19 cellular contexts compared by ENCODE assay signal in genomic region chr6:3373597-3374203, GRCh38.
DNase-seq lines count a peak whose midpoint lies in the region; ATAC-seq, FAIRE-seq and TF ChIP-seq lines count a peak whose summit lies in the region.
"Had no signal": no experiment of that assay in that cellular context is flagged by ENCODE, and none has a peak within 500 bp of the region (broad histone marks: within the 10 kb centered on the region; RNA-seq: fewer than 3 reads in every experiment).

No MANE protein-coding gene starts in this region.

- no peak; a peak in 1 of 4 replicates for TF ChIP-seq POLR2A in HepG2 (IDR thresholded peaks at IDR 0.05; ENCODE audit: insufficient read depth in 1 of 2, low read depth in 2 of 2, low read length in 2 of 2)

- TF ChIP-seq EP300 in HepG2 (IDR thresholded peaks at IDR 0.05; ENCODE audit: low read depth in 2 of 2, low read length in 2 of 2) = no peak
- no peak for TF ChIP-seq EP300 in HepG2 (CRISPR knock-in tag; IDR thresholded peaks at IDR 0.05; ENCODE audit: borderline replicate concordance)

- TF ChIP-seq CTCF in CD4-positive, alpha-beta T cell (IDR thresholded peaks at IDR 0.05) = no peak
- no peak for TF ChIP-seq CTCF in WTC11 (IDR thresholded peaks at IDR 0.05)
- no peak for TF ChIP-seq CTCF in HepG2 (CRISPR knock-in tag; IDR thresholded peaks at IDR 0.05)

- ATAC-seq in CD4-positive, alpha-beta T cell (ENCODE audit: poor library complexity) = no peak
- no peak for ATAC-seq in WTC11
- peak; percentile 5; the same call in 1 of the 3 replicates for ATAC-seq in HepG2
- ATAC-seq in GM19452 (IDR thresholded peaks at IDR 0.05; ENCODE audit: unreplicated experiment) = no peak
- no peak for ATAC-seq in HG02852 (IDR thresholded peaks at IDR 0.05; ENCODE audit: unreplicated experiment)
- ATAC-seq: Right ventricle myocardium inferior had no signal

- no peak overlapping the region for H2AFZ ChIP-seq in HepG2 (ENCODE audit: low read length)
- H2AFZ ChIP-seq: GM23248, PC-9 had no signal

- H3K27me3 Mint-ChIP-seq in CD4-positive, alpha-beta T cell = no peaks in the 10 kb centered on the region
- no peaks in the 10 kb centered on the region for H3K27me3 Mint-ChIP-seq in WTC11 (ENCODE audit: low read depth)

- POLR2A ChIA-PET in CD4-positive, alpha-beta T cell (lab: Charles Lee) = no interaction called here
- POLR2A ChIA-PET in WTC11 (lab: Charles Lee) = no interaction called here
- POLR2A ChIA-PET in HepG2 (lab: Yijun Ruan, JAX) = interaction anchor here (0.9 to 5.0 kb wide), 9 partner anchors 8 to 83 kb away, joined by 3 to 45 read pairs (median 4); partner anchors contain the start of gene SLC22A23

- H3K27ac Mint-ChIP-seq in CD4-positive, alpha-beta T cell = peak overlapping the region; percentile 45
- H3K27ac Mint-ChIP-seq in WTC11 = 0 out of 2 replicates have a peak overlapping the region, but pooled peaks have one; percentile 9

- H4K20me1 ChIP-seq in HepG2 (ENCODE audit: insufficient read depth, low read length) = no peaks in the 10 kb centered on the region

- H3K27me3 ChIP-seq in CD4-positive, alpha-beta T cell (ENCODE audit: control insufficient read depth, insufficient read depth, low read length) = no peaks in the 10 kb centered on the region
- no peaks in the 10 kb centered on the region for H3K27me3 ChIP-seq in HepG2 (ENCODE audit: control insufficient read depth in 1 of 2, insufficient read depth in 2 of 2, low read length in 2 of 2)

- H3K4me1 Mint-ChIP-seq in CD4-positive, alpha-beta T cell (ENCODE audit: low read depth) = peaks cover 49% of the 10 kb centered on the region
- H3K4me1 Mint-ChIP-seq in WTC11 = peaks cover 50% of the 10 kb centered on the region

- in situ Hi-C loops in HepG2 (cut with HindIII; ENCODE audit: extremely low pct_ligation_motif_present, low pct_unique_long_range_greater_than_20kb) = no loop called here

- no TSS peak for BruUV-seq in HepG2 (replicated peaks; lab: Mats Ljungman, UMichigan)

- H3K4me2 ChIP-seq in HepG2 (ENCODE audit: low read depth, low read length) = peak overlapping the region; percentile 57
- H3K4me2 ChIP-seq: PC-9 had no signal

- H3K36me3 ChIP-seq in HepG2 (replicated peaks in 1 of 2; ENCODE audit: control insufficient read depth in 1 of 2, insufficient read depth in 2 of 2, low read length in 2 of 2) = peaks cover 1 to 3% of the 10 kb centered on the region in 2 experiments; a peak in 2 of 5 replicates
- H3K36me3 ChIP-seq: BE2C had no signal

- H3K9me3 Mint-ChIP-seq in CD4-positive, alpha-beta T cell = no peaks in the 10 kb centered on the region
- H3K9me3 Mint-ChIP-seq in WTC11 = no peaks in the 10 kb centered on the region

- peak overlapping the region; percentile 46; the same call in 1 of the 2 replicates for H3K9ac ChIP-seq in HepG2 (ENCODE audit: insufficient read depth, low read depth, low read length)
- H3K9ac ChIP-seq: GM23248 had no signal

- no peaks in the 10 kb centered on the region for H3K36me3 Mint-ChIP-seq in CD4-positive, alpha-beta T cell (ENCODE audit: low read depth)
- no peaks in the 10 kb centered on the region for H3K36me3 Mint-ChIP-seq in WTC11

- CTCF ChIA-PET in CD4-positive, alpha-beta T cell (lab: Charles Lee) = no interaction called here
- CTCF ChIA-PET in WTC11 (lab: Charles Lee) (no interaction called here), HepG2 (lab: Yijun Ruan, JAX; ENCODE audit: low intra/inter-chr PET ratio, low total read pairs) (no interaction called here)

- intact Hi-C loops in CD4-positive, alpha-beta T cell (cut with DNase I, micrococcal nuclease) = no loop called here
- intact Hi-C loops in HepG2 (cut with micrococcal nuclease; ENCODE audit: unreplicated experiment) = no loop called here

- FAIRE-seq in HepG2 (lab: Jason Lieb, UNC) = no peak
- FAIRE-seq in RCC 7860 (lab: Jason Lieb, UNC) = no peak
- FAIRE-seq: G401.6 had no signal

- H3K4me1 ChIP-seq in HepG2 (ENCODE audit: insufficient read depth, low read length) = peaks cover 100% of the 10 kb centered on the region
- H3K4me1 ChIP-seq: BE2C had no signal

- H3K9me3 ChIP-seq in CD4-positive, alpha-beta T cell (ENCODE audit: control insufficient read depth, low read length) = no peaks in the 10 kb centered on the region
- H3K9me3 ChIP-seq in HepG2 (ENCODE audit: low read length) = no peaks in the 10 kb centered on the region
- H3K9me3 ChIP-seq: BE2C had no signal

- no peak overlapping the region for H3K27ac ChIP-seq in CD4-positive, alpha-beta T cell (ENCODE audit: low read depth, low read length)
- peak overlapping the region; percentile 85 for H3K27ac ChIP-seq in HepG2 (ENCODE audit: extremely low read length, insufficient read depth, low read length)
- peak overlapping the region; percentile 92 for H3K27ac ChIP-seq in substantia nigra (ENCODE audit: low read depth, low read length, poor library complexity, severe bottlenecking)
- H3K27ac ChIP-seq: GM23248, PC-9 had no signal

- no peak for TF ChIP-seq RAD21 in HepG2 (CRISPR knock-in tag; IDR thresholded peaks at IDR 0.05)

- 79% methylated on average over 5 of the region's 5 CpGs for WGBS in HepG2 (ENCODE audit: low lambda C conversion rate)

- 0 out of 6 replicates have a peak overlapping the region, but pooled peaks of 1 of the 3 experiments have one; percentile 12 for H3K4me3 ChIP-seq in HepG2 (replicated peaks in 1 of 3; ENCODE audit: insufficient read depth in 1 of 3, low read depth in 2 of 3, low read length in 3 of 3)
- H3K4me3 ChIP-seq: GM23248, PC-9 had no signal

- H3K4me3 Mint-ChIP-seq in CD4-positive, alpha-beta T cell = no peak overlapping the region
- no peak overlapping the region for H3K4me3 Mint-ChIP-seq in WTC11

- no peak for DNase-seq in CD4-positive, alpha-beta T cell
- no peak for DNase-seq in WTC11 (ENCODE audit: low spot score)
- no peak for DNase-seq in HepG2 (ENCODE audit: low spot score)
- DNase-seq in substantia nigra (lab: John Stamatoyannopoulos, UW) = no peak
- no peak for DNase-seq in RCC 7860 (ENCODE audit: low spot score)
- DNase-seq: BE2C, DND-41, GM23248, HCEC 1CT, KG1, NCI-H1092, NCI-H146, NCI-H2081, NCI-H748 treated with DMSO at 0.1 percent for 48 hours, PC-9 had no signal

- H3K79me2 ChIP-seq in HepG2 (ENCODE audit: insufficient read depth, low read length) = peaks cover 86% of the 10 kb centered on the region

TF ChIP-seq in WTC11, 78 proteins besides CTCF, POLR2A, EP300 and RAD21:
- TF ChIP-seq CREM (CRISPR knock-in tag; IDR thresholded peaks at IDR 0.05) (no peak), ZBTB21 (CRISPR knock-in tag; IDR thresholded peaks at IDR 0.05; ENCODE audit: borderline replicate concordance) (no peak), CBFB (CRISPR knock-in tag; IDR thresholded peaks at IDR 0.05; ENCODE audit: low read depth) (no peak), ZBTB43 (CRISPR knock-in tag; IDR thresholded peaks at IDR 0.05) (no peak), TCF7 (CRISPR knock-in tag; IDR thresholded peaks at IDR 0.05; ENCODE audit: low read depth) (no peak), RORB (CRISPR knock-in tag; IDR thresholded peaks at IDR 0.05) (no peak)
TF ChIP-seq in WTC11: peak in this region for 0.

TF ChIP-seq in HepG2, 621 proteins besides CTCF, POLR2A, EP300 and RAD21 (continues in another document):
- no peak for TF ChIP-seq SOX13 (IDR thresholded peaks at IDR 0.05)
- TF ChIP-seq SOX13 (CRISPR knock-in tag; conservative IDR thresholded peaks at IDR 0.05 in 1 of 2, IDR thresholded peaks at IDR 0.05 in 1 of 2) = peak in 1 of 2 experiments; percentile 38; a peak in 2 of 4 replicates
- TF ChIP-seq WIZ (CRISPR knock-in tag; IDR thresholded peaks at IDR 0.05) = 0 out of 2 replicates have a peak, but pooled peaks have one; percentile 38
- TF ChIP-seq MEIS2 (CRISPR knock-in tag; IDR thresholded peaks at IDR 0.05) = no peak
- TF ChIP-seq EED (CRISPR knock-in tag; IDR thresholded peaks at IDR 0.05) = no peak
- TF ChIP-seq ZNF703 (CRISPR knock-in tag; IDR thresholded peaks at IDR 0.05; ENCODE audit: borderline replicate concordance) = 0 out of 2 replicates have a peak, but pooled peaks have one; percentile 1
- peak; percentile 33 for TF ChIP-seq MED1 (CRISPR knock-in tag; IDR thresholded peaks at IDR 0.05)
- TF ChIP-seq ZZZ3 (CRISPR knock-in tag; IDR thresholded peaks at IDR 0.05; ENCODE audit: borderline replicate concordance) = 0 out of 2 replicates have a peak, but pooled peaks have one; percentile 17
- no peak for TF ChIP-seq GRHL1 (CRISPR knock-in tag; conservative IDR thresholded peaks at IDR 0.05)
- TF ChIP-seq KAT7 (CRISPR knock-in tag; IDR thresholded peaks at IDR 0.05; ENCODE audit: borderline replicate concordance) = 0 out of 2 replicates have a peak, but pooled peaks have one; percentile 5
- peak; percentile 87 for TF ChIP-seq ZBTB38 (CRISPR knock-in tag; IDR thresholded peaks at IDR 0.05)
- TF ChIP-seq MIER3 (CRISPR knock-in tag; IDR thresholded peaks at IDR 0.05; ENCODE audit: borderline replicate concordance) = 0 out of 2 replicates have a peak, but pooled peaks have one; percentile 23
- TF ChIP-seq ZNF576 (CRISPR knock-in tag; IDR thresholded peaks at IDR 0.05) = no peak
- TF ChIP-seq FOXA3 (CRISPR knock-in tag; IDR thresholded peaks at IDR 0.05) = 0 out of 2 replicates have a peak, but pooled peaks have one; percentile 19
- TF ChIP-seq ETV5 (CRISPR knock-in tag; IDR thresholded peaks at IDR 0.05; ENCODE audit: borderline replicate concordance) = no peak
- peak; percentile 58; the same call in 1 of the 2 replicates for TF ChIP-seq CHCHD3 (CRISPR knock-in tag; IDR thresholded peaks at IDR 0.05)
- TF ChIP-seq BCL6 (CRISPR knock-in tag; IDR thresholded peaks at IDR 0.05) = 0 out of 2 replicates have a peak, but pooled peaks have one; percentile 22
- 0 out of 2 replicates have a peak, but pooled peaks have one; percentile 9 for TF ChIP-seq GTF3A (CRISPR knock-in tag; conservative IDR thresholded peaks at IDR 0.05)
- TF ChIP-seq RARA (CRISPR knock-in tag; IDR thresholded peaks at IDR 0.05) = 0 out of 2 replicates have a peak, but pooled peaks have one; percentile 7
